ENCODE assay signal across 10 cellular contexts in genomic region chr22:44752285-44753188, GRCh38. TPM values are rescaled to one million over a fixed set of nuclear protein-coding genes. Genes with fewer than 3 reads are reported as not detected.
DNase-seq lines count a peak whose midpoint lies in the region; ATAC-seq and TF ChIP-seq lines count a peak whose summit lies in the region.
"Had no signal": no experiment of that assay in that cellular context is flagged by ENCODE, and none has a peak within 500 bp of the region (broad histone marks: within the 10 kb centered on the region; RNA-seq: fewer than 3 reads in every experiment).

Gene ARHGAP8, plus strand, starts transcription at chr22:44752575. Its CDS starts 33,953 bp downstream, at chr22:44786528.

- no peak within 1 kb of the TSS for H3K27ac Mint-ChIP-seq in activated CD4-positive, alpha-beta T cell treated with anti-CD3 and anti-CD28 coated beads, Interleukin-2, amount 10 ng/mL, durations not matched to agents 24 days and 14 days
- H3K27ac Mint-ChIP-seq in activated CD8-positive, alpha-beta T cell treated with anti-CD3 and anti-CD28 coated beads, Interleukin-2, amount 10 ng/mL, durations not matched to agents 7 days and 5 days: no peak within 1 kb of the TSS
- peak within 1 kb of the TSS in 1 of 2 donors; percentile 72 for H3K27ac Mint-ChIP-seq in stimulated activated naive CD8-positive, alpha-beta T cell treated with anti-CD3 and anti-CD28 coated beads, Interleukin-15, amount 100 ng/mL, for 72 hours

- no peak for TF ChIP-seq CTCF in uterus (IDR thresholded peaks at IDR 0.05)

- H3K4me1 ChIP-seq in uterus: peaks cover 0 to 5% of the 10 kb centered on the region in 2 donors

- peaks cover 0 to 22% of the 10 kb centered on the region in 2 donors for H3K27me3 ChIP-seq in uterus

- peaks cover 53% of the 10 kb centered on the region for H3K27me3 Mint-ChIP-seq in activated CD4-positive, alpha-beta T cell treated with anti-CD3 and anti-CD28 coated beads, Interleukin-2, amount 10 ng/mL, durations not matched to agents 24 days and 14 days
- H3K27me3 Mint-ChIP-seq in activated CD8-positive, alpha-beta T cell treated with anti-CD3 and anti-CD28 coated beads, Interleukin-2, amount 10 ng/mL, durations not matched to agents 7 days and 5 days (ENCODE audit: low read depth): peaks cover 47% of the 10 kb centered on the region
- peaks cover 59% of the 10 kb centered on the region for H3K27me3 Mint-ChIP-seq in stimulated activated naive CD8-positive, alpha-beta T cell treated with anti-CD3 and anti-CD28 coated beads, Interleukin-15, amount 100 ng/mL, for 72 hours

- H3K4me3 Mint-ChIP-seq in activated CD4-positive, alpha-beta T cell treated with anti-CD3 and anti-CD28 coated beads, Interleukin-2, amount 10 ng/mL, durations not matched to agents 24 days and 14 days: peak within 1 kb of the TSS; percentile 75
- H3K4me3 Mint-ChIP-seq in activated CD8-positive, alpha-beta T cell treated with anti-CD3 and anti-CD28 coated beads, Interleukin-2, amount 10 ng/mL, durations not matched to agents 7 days and 5 days: peak within 1 kb of the TSS; percentile 25
- peak within 1 kb of the TSS; percentile 83 to 87 for H3K4me3 Mint-ChIP-seq in stimulated activated naive CD8-positive, alpha-beta T cell treated with anti-CD3 and anti-CD28 coated beads, Interleukin-15, amount 100 ng/mL, for 72 hours

- H3K4me3 ChIP-seq in uterus: no peak within 1 kb of the TSS

- no peaks in the 10 kb centered on the region for H3K9me3 Mint-ChIP-seq in activated CD4-positive, alpha-beta T cell treated with anti-CD3 and anti-CD28 coated beads, Interleukin-2, amount 10 ng/mL, durations not matched to agents 24 days and 14 days
- H3K9me3 Mint-ChIP-seq in activated CD8-positive, alpha-beta T cell treated with anti-CD3 and anti-CD28 coated beads, Interleukin-2, amount 10 ng/mL, durations not matched to agents 7 days and 5 days (ENCODE audit: insufficient read depth): no peaks in the 10 kb centered on the region
- no peaks in the 10 kb centered on the region for H3K9me3 Mint-ChIP-seq in stimulated activated naive CD8-positive, alpha-beta T cell treated with anti-CD3 and anti-CD28 coated beads, Interleukin-15, amount 100 ng/mL, for 72 hours

- no peak for TF ChIP-seq POLR2A in uterus (IDR thresholded peaks at IDR 0.05)

- no peak within 1 kb of the TSS for H3K27ac ChIP-seq in uterus

- ATAC-seq in activated CD8-positive, alpha-beta T cell treated with anti-CD3 and anti-CD28 coated beads, Interleukin-2, amount 10 ng/mL, durations not matched to agents 7 days and 5 days: peak; percentile 57
- ATAC-seq in stimulated activated naive CD8-positive, alpha-beta T cell treated with anti-CD3 and anti-CD28 coated beads, Interleukin-15, amount 100 ng/mL, for 72 hours: peak; percentile 71
- no peak for ATAC-seq in HG03457 (IDR thresholded peaks at IDR 0.05; ENCODE audit: unreplicated experiment)

- POLR2A ChIA-PET in activated CD8-positive, alpha-beta T cell treated with anti-CD3 and anti-CD28 coated beads, Interleukin-2, amount 10 ng/mL, durations not matched to agents 7 days and 5 days (lab: Charles Lee): no interaction called here

- H3K36me3 Mint-ChIP-seq in activated CD4-positive, alpha-beta T cell treated with anti-CD3 and anti-CD28 coated beads, Interleukin-2, amount 10 ng/mL, durations not matched to agents 24 days and 14 days (ENCODE audit: low read depth): no peaks in the 10 kb centered on the region
- no peaks in the 10 kb centered on the region for H3K36me3 Mint-ChIP-seq in activated CD8-positive, alpha-beta T cell treated with anti-CD3 and anti-CD28 coated beads, Interleukin-2, amount 10 ng/mL, durations not matched to agents 7 days and 5 days (ENCODE audit: low read depth)

- intact Hi-C loops in activated CD4-positive, alpha-beta T cell treated with anti-CD3 and anti-CD28 coated beads, Interleukin-2, amount 10 ng/mL, durations not matched to agents 24 days and 14 days (cut with micrococcal nuclease): no loop called here
- intact Hi-C loops in uterus (cut with DNase I; ENCODE audit: low total_unique reads): no loop called here

- peaks cover 2% of the 10 kb centered on the region for H3K4me1 Mint-ChIP-seq in activated CD4-positive, alpha-beta T cell treated with anti-CD3 and anti-CD28 coated beads, Interleukin-2, amount 10 ng/mL, durations not matched to agents 24 days and 14 days
- H3K4me1 Mint-ChIP-seq in activated CD8-positive, alpha-beta T cell treated with anti-CD3 and anti-CD28 coated beads, Interleukin-2, amount 10 ng/mL, durations not matched to agents 7 days and 5 days (ENCODE audit: low read depth): peaks cover 3% of the 10 kb centered on the region
- H3K4me1 Mint-ChIP-seq in stimulated activated naive CD8-positive, alpha-beta T cell treated with anti-CD3 and anti-CD28 coated beads, Interleukin-15, amount 100 ng/mL, for 72 hours: peaks cover 19% of the 10 kb centered on the region

- CTCF ChIA-PET in activated CD8-positive, alpha-beta T cell treated with anti-CD3 and anti-CD28 coated beads, Interleukin-2, amount 10 ng/mL, durations not matched to agents 7 days and 5 days (lab: Charles Lee): no interaction called here

- DNase-seq in activated CD4-positive, alpha-beta T cell treated with anti-CD3 and anti-CD28 coated beads, Interleukin-2, amount 10 ng/mL, durations not matched to agents 24 days and 14 days: no peak
- DNase-seq in activated CD4-positive, alpha-beta T cell treated with anti-CD3 and anti-CD28 coated beads for 1 hour: no peak
- no peak for DNase-seq in activated CD8-positive, alpha-beta T cell treated with anti-CD3 and anti-CD28 coated beads, Interleukin-2, amount 10 ng/mL, durations not matched to agents 7 days and 5 days
- DNase-seq in iPS-NIHi11 (ENCODE audit: low spot score) (peak; percentile 93), uterus (no peak), SK-N-DZ (ENCODE audit: low spot score) (no peak)
- no peak for DNase-seq in stimulated activated naive CD8-positive, alpha-beta T cell treated with anti-CD3 and anti-CD28 coated beads, Interleukin-15, amount 100 ng/mL, for 72 hours
- DNase-seq: HCEC 1CT had no signal

- peaks cover 0 to 9% of the 10 kb centered on the region in 2 donors for H3K9me3 ChIP-seq in uterus

- no peaks in the 10 kb centered on the region for H3K36me3 ChIP-seq in uterus

RNA-seq across cellular contexts. Expression of gene ARHGAP8, which starts in this region (rescaled TPM):
- total RNA-seq in activated CD4-positive, alpha-beta T cell treated with anti-CD3 and anti-CD28 coated beads, Interleukin-2, amount 10 ng/mL, durations not matched to agents 24 days and 14 days: 0.12 and 0.36 TPM in 2 replicates
- 1 to 10 TPM in 1 of 2 experiments, under 1 TPM in 1; 0.39 to 1.2 TPM for total RNA-seq in activated CD8-positive, alpha-beta T cell treated with anti-CD3 and anti-CD28 coated beads, Interleukin-2, amount 10 ng/mL, durations not matched to agents 7 days and 5 days
- 1 to 10 TPM in 2 of 4 donors, not detected in 2; 1.8 to 4.4 TPM for total RNA-seq in uterus
- polyA plus RNA-seq in SK-N-DZ (2014; cell fraction: cytosol; rRNA removed): not detected in 2 replicates
- not detected in 2 replicates for polyA plus RNA-seq in SK-N-DZ (2014; cell fraction: nucleus; rRNA removed)
- polyA plus RNA-seq: CD14-positive monocyte had no signal

Comparison
In these comparisons a context has a peak if more than half of its experiments do, and no peak if none do; other contexts are left out.
1. H3K4me3 Mint-ChIP-seq: peak in every context shown above with its lines; median percentile 85 in stimulated activated naive CD8-positive, alpha-beta T cell treated with anti-CD3 and anti-CD28 coated beads, Interleukin-15, amount 100 ng/mL, for 72 hours; 75 in activated CD4-positive, alpha-beta T cell treated with anti-CD3 and anti-CD28 coated beads, Interleukin-2, amount 10 ng/mL, durations not matched to agents 24 days and 14 days; 25 in activated CD8-positive, alpha-beta T cell treated with anti-CD3 and anti-CD28 coated beads, Interleukin-2, amount 10 ng/mL, durations not matched to agents 7 days and 5 days.